In the genomic region with DNA sequence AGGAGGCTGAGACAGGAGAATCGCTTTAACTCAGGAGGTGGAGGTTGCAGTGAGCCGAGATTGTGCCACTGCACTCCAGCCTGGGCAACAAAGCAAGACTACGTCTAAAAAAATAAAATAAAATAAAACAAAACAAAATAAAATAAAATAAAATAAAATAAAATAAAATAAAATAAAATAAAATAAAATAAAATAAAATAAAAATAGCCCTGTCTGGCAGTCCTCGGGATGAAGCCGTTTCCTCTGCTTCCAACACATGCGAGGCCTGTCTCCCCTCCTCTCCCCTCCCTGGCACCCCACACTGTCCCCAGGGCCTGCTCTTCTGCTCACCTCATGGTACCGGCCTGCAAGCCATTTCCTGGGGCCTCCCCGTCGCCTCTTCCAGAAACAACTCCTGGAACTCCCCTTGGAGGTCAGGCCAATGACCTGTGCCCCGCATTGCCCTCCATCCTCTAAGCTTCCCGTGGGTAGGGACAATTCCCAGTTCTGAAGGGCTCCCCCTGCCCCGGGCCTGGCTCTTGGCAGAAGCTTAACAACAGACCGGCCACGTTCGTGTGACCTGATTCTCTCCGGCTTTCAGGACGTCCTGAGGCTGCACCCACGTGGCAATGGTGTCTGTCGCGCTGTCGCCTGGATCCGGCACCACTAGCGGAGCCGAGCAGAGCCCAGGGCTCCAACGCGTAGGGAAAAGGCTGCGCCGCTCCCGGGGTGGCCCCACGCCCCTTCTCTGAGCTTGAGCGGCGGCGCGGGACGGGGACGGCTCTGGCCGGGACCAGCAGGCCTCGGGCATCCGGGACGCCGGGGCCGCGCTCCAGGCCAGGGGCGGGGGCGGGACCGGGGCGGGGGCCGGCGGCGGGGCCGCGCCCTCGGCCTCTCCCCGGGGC, we compare ENCODE assay signal across 1 cellular context.
TF ChIP-seq lines count a peak whose summit lies in the region.

No MANE protein-coding gene starts in this region.

TF ChIP-seq in K562, 482 proteins besides CTCF, POLR2A, EP300 and RAD21 (continued from another document and continues in another):
- TF ChIP-seq, protein P1, sequence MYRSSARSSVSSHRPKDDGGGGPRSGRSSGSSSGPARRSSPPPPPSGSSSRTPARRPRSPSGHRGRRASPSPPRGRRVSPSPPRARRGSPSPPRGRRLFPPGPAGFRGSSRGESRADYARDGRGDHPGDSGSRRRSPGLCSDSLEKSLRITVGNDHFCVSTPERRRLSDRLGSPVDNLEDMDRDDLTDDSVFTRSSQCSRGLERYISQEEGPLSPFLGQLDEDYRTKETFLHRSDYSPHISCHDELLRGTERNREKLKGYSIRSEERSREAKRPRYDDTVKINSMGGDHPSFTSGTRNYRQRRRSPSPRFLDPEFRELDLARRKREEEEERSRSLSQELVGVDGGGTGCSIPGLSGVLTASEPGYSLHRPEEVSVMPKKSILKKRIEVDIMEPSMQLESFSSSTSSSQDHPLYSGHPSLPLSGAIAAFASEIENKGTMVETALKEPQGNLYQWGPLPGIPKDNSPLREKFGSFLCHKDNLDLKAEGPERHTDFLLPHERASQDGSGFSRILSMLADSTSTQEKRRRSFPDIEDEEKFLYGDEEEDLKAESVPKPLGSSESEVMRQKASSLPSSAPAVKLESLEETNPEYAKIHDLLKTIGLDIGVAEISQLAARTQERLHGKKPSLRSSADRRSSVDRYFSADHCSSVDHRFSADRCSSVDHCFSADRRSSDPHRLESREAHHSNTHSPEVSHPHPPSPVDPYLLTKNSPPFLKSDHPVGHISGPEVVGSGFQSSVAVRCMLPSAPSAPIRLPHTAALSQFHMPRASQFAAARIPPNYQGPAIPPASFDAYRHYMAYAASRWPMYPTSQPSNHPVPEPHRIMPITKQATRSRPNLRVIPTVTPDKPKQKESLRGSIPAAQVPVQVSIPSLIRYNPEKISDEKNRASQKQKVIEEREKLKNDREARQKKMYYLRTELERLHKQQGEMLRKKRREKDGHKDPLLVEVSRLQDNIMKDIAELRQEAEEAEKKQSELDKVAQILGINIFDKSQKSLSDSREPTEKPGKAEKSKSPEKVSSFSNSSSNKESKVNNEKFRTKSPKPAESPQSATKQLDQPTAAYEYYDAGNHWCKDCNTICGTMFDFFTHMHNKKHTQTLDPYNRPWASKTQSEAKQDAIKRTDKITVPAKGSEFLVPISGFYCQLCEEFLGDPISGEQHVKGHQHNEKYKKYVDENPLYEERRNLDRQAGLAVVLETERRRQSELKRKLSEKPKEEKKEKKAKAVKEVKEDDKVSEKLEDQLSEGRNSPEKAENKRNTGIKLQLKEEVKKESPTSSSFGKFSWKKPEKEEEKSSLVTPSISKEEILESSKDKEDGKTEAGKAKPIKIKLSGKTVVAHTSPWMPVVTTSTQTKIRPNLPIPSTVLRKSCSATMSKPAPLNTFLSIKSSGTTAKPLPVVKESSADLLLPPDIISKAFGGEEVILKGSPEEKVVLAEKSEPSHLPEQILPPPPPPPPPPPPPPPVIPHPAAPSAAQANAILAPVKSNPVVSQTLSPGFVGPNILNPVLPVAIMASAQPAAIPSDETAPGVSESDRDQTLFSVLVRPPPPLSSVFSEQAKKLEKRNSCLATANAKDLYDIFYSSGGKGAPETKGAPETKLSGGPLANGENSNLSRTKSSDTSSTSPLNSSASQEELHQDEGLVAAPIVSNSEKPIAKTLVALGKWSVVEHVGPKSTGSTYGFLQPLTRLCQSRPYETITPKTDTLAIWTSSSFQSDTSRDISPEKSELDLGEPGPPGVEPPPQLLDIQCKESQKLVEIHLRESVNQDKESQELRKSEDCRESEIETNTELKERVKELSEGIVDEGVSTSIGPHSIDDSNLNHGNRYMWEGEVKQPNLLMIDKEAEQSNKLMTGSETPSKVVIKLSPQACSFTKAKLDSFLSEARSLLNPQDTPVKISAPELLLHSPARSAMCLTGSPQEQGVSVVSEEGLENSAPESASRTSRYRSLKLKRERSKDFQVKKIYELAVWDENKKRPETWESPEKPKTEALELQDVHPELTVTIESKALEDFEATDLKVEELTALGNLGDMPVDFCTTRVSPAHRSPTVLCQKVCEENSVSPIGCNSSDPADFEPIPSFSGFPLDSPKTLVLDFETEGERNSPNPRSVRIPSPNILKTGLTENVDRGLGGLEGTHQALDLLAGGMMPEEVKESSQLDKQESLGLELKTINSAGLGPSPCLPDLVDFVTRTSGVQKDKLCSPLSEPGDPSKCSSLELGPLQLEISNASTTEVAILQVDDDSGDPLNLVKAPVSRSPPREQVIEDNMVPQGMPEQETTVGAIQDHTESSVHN (IDR thresholded peaks at IDR 0.05; ENCODE audit: borderline replicate concordance in 1 of 2, low read depth in 1 of 2): no peak
- TF ChIP-seq, protein P2, sequence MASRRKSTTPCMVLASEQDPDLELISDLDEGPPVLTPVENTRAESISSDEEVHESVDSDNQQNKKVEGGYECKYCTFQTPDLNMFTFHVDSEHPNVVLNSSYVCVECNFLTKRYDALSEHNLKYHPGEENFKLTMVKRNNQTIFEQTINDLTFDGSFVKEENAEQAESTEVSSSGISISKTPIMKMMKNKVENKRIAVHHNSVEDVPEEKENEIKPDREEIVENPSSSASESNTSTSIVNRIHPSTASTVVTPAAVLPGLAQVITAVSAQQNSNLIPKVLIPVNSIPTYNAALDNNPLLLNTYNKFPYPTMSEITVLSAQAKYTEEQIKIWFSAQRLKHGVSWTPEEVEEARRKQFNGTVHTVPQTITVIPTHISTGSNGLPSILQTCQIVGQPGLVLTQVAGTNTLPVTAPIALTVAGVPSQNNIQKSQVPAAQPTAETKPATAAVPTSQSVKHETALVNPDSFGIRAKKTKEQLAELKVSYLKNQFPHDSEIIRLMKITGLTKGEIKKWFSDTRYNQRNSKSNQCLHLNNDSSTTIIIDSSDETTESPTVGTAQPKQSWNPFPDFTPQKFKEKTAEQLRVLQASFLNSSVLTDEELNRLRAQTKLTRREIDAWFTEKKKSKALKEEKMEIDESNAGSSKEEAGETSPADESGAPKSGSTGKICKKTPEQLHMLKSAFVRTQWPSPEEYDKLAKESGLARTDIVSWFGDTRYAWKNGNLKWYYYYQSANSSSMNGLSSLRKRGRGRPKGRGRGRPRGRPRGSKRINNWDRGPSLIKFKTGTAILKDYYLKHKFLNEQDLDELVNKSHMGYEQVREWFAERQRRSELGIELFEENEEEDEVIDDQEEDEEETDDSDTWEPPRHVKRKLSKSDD (conservative IDR thresholded peaks at IDR 0.05; ENCODE audit: low read length): no peak
- TF ChIP-seq HDAC2 (IDR thresholded peaks at IDR 0.05) (0 out of 2 replicates have a peak, but pooled peaks have one; percentile 36), CBFB (CRISPR knock-in tag; IDR thresholded peaks at IDR 0.05) (no peak), CHD4 (IDR thresholded peaks at IDR 0.05; ENCODE audit: insufficient read depth, insufficient replicate concordance, low read depth, low read length, poor library complexity, severe bottlenecking) (no peak), ASH1L (IDR thresholded peaks at IDR 0.05; ENCODE audit: borderline replicate concordance, low read depth, partially characterized antibody) (no peak), POLR2G (IDR thresholded peaks at IDR 0.05; ENCODE audit: low read depth, low read length) (peak; percentile 81), MCM2 (IDR thresholded peaks at IDR 0.05; ENCODE audit: low read depth) (no peak), TAF1 (IDR thresholded peaks at IDR 0.05; ENCODE audit: control insufficient read depth, extremely low read depth, insufficient read depth, low read length, severe bottlenecking) (peak; percentile 10), MED1 (CRISPR knock-in tag; IDR thresholded peaks at IDR 0.05; ENCODE audit: borderline replicate concordance) (no peak), FOXK2 (conservative IDR thresholded peaks at IDR 0.05 in 1 of 2, IDR thresholded peaks at IDR 0.05 in 1 of 2; ENCODE audit: low read depth in 2 of 2) (no peak), SLC30A9 (CRISPR knock-in tag; IDR thresholded peaks at IDR 0.05) (no peak), C11orf30 (IDR thresholded peaks at IDR 0.05; ENCODE audit: low read depth) (no peak), BHLHE40 (IDR thresholded peaks at IDR 0.05; ENCODE audit: low read length) (no peak), YBX1 (IDR thresholded peaks at IDR 0.05) (no peak), ARNT (IDR thresholded peaks at IDR 0.05) (no peak), HIVEP1 (CRISPR knock-in tag; IDR thresholded peaks at IDR 0.05) (0 out of 2 replicates have a peak, but pooled peaks have one; percentile 24), TCF7 (IDR thresholded peaks at IDR 0.05; ENCODE audit: borderline replicate concordance) (no peak), ZNF224 (CRISPR knock-in tag; IDR thresholded peaks at IDR 0.05) (no peak)
- TF ChIP-seq, protein P3, sequence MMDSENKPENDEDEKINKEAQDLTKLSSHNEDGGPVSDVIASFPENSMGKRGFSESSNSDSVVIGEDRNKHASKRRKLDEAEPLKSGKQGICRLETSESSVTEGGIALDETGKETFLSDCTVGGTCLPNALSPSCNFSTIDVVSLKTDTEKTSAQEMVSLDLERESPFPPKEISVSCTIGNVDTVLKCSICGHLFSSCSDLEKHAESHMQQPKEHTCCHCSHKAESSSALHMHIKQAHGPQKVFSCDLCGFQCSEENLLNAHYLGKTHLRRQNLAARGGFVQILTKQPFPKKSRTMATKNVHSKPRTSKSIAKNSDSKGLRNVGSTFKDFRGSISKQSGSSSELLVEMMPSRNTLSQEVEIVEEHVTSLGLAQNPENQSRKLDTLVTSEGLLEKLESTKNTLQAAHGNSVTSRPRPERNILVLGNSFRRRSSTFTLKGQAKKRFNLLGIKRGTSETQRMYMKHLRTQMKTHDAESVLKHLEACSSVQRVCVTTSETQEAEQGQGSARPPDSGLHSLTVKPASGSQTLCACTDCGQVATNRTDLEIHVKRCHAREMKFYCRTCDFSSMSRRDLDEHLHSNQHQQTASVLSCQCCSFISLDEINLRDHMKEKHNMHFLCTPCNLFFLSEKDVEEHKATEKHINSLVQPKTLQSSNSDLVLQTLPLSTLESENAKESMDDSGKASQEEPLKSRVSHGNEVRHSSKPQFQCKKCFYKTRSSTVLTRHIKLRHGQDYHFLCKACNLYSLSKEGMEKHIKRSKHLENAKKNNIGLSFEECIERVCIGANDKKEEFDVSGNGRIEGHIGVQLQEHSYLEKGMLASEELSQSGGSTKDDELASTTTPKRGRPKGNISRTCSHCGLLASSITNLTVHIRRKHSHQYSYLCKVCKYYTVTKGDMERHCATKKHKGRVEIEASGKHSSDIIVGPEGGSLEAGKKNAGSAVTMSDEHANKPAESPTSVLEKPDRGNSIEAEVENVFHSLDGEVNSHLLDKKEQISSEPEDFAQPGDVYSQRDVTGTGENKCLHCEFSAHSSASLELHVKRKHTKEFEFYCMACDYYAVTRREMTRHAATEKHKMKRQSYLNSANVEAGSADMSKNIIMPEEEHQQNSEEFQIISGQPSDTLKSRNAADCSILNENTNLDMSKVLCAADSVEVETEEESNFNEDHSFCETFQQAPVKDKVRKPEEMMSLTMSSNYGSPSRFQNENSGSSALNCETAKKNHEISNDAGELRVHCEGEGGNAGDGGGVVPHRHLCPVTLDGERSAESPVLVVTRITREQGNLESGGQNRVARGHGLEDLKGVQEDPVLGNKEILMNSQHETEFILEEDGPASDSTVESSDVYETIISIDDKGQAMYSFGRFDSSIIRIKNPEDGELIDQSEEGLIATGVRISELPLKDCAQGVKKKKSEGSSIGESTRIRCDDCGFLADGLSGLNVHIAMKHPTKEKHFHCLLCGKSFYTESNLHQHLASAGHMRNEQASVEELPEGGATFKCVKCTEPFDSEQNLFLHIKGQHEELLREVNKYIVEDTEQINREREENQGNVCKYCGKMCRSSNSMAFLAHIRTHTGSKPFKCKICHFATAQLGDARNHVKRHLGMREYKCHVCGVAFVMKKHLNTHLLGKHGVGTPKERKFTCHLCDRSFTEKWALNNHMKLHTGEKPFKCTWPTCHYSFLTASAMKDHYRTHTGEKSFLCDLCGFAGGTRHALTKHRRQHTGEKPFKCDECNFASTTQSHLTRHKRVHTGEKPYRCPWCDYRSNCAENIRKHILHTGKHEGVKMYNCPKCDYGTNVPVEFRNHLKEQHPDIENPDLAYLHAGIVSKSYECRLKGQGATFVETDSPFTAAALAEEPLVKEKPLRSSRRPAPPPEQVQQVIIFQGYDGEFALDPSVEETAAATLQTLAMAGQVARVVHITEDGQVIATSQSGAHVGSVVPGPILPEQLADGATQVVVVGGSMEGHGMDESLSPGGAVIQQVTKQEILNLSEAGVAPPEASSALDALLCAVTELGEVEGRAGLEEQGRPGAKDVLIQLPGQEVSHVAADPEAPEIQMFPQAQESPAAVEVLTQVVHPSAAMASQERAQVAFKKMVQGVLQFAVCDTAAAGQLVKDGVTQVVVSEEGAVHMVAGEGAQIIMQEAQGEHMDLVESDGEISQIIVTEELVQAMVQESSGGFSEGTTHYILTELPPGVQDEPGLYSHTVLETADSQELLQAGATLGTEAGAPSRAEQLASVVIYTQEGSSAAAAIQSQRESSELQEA (IDR thresholded peaks at IDR 0.05; ENCODE audit: low read depth): no peak
- TF ChIP-seq, protein P4, sequence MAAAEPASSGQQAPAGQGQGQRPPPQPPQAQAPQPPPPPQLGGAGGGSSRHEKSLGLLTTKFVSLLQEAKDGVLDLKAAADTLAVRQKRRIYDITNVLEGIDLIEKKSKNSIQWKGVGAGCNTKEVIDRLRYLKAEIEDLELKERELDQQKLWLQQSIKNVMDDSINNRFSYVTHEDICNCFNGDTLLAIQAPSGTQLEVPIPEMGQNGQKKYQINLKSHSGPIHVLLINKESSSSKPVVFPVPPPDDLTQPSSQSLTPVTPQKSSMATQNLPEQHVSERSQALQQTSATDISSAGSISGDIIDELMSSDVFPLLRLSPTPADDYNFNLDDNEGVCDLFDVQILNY (CRISPR knock-in tag; IDR thresholded peaks at IDR 0.05): no peak
- TF ChIP-seq, protein P5, sequence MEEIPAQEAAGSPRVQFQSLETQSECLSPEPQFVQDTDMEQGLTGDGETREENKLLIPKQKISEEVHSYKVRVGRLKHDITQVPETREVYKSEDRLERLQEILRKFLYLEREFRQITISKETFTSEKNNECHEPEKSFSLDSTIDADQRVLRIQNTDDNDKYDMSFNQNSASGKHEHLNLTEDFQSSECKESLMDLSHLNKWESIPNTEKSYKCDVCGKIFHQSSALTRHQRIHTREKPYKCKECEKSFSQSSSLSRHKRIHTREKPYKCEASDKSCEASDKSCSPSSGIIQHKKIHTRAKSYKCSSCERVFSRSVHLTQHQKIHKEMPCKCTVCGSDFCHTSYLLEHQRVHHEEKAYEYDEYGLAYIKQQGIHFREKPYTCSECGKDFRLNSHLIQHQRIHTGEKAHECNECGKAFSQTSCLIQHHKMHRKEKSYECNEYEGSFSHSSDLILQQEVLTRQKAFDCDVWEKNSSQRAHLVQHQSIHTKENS (CRISPR knock-in tag; IDR thresholded peaks at IDR 0.05): no peak
- TF ChIP-seq, protein P6, sequence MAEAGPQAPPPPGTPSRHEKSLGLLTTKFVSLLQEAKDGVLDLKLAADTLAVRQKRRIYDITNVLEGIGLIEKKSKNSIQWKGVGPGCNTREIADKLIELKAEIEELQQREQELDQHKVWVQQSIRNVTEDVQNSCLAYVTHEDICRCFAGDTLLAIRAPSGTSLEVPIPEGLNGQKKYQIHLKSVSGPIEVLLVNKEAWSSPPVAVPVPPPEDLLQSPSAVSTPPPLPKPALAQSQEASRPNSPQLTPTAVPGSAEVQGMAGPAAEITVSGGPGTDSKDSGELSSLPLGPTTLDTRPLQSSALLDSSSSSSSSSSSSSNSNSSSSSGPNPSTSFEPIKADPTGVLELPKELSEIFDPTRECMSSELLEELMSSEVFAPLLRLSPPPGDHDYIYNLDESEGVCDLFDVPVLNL (CRISPR knock-in tag; IDR thresholded peaks at IDR 0.05; ENCODE audit: low read depth): no peak
- TF ChIP-seq, protein P7, sequence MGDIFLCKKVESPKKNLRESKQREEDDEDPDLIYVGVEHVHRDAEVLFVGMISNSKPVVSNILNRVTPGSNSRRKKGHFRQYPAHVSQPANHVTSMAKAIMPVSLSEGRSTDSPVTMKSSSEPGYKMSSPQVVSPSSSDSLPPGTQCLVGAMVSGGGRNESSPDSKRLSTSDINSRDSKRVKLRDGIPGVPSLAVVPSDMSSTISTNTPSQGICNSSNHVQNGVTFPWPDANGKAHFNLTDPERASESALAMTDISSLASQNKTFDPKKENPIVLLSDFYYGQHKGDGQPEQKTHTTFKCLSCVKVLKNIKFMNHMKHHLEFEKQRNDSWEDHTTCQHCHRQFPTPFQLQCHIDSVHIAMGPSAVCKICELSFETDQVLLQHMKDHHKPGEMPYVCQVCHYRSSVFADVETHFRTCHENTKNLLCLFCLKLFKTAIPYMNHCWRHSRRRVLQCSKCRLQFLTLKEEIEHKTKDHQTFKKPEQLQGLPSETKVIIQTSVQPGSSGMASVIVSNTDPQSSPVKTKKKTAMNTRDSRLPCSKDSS (IDR thresholded peaks at IDR 0.05; ENCODE audit: low read depth, partially characterized antibody): no peak
